In genomic region chr10:86795353-86795752, GRCh38 we compare ENCODE assay signal across 10 cellular contexts. TPM values are rescaled to one million over a fixed set of nuclear protein-coding genes. Genes with fewer than 3 reads are reported as not detected.
DNase-seq lines count a peak whose midpoint lies in the region; ATAC-seq and TF ChIP-seq lines count a peak whose summit lies in the region.
"Had no signal": no experiment of that assay in that cellular context is flagged by ENCODE, and none has a peak within 500 bp of the region (broad histone marks: within the 10 kb centered on the region; RNA-seq: fewer than 3 reads in every experiment).

No MANE protein-coding gene starts in this region.

- no TSS peak for BruUV-seq in PC-9 (replicated peaks; lab: Mats Ljungman, UMichigan)

- POLR2A ChIA-PET in PC-9 (lab: Charles Lee; ENCODE audit: unreplicated experiment) = interaction anchor here (0.7 kb wide), 1 partner anchor 96 kb away, joined by 6 read pairs; no protein-coding TSS in a partner anchor

- CTCF ChIA-PET in PC-9 (lab: Charles Lee) = no interaction called here

- no peaks in the 10 kb centered on the region for H3K27me3 Mint-ChIP-seq in effector memory CD8-positive, alpha-beta T cell

- H2AFZ ChIP-seq in PC-9 = no peak overlapping the region

- no peaks in the 10 kb centered on the region for H3K36me3 ChIP-seq in PC-9 (ENCODE audit: low read depth)

- H3K36me3 Mint-ChIP-seq in effector memory CD8-positive, alpha-beta T cell (ENCODE audit: insufficient read depth) = peaks cover 4% of the 10 kb centered on the region

- peaks cover 17% of the 10 kb centered on the region; the same call in 1 of the 2 replicates for H3K79me2 ChIP-seq in PC-9 (ENCODE audit: low read depth)

- H3K27me3 ChIP-seq in PC-9 (ENCODE audit: insufficient read depth, low read depth) = no peaks in the 10 kb centered on the region

- H3K9me3 ChIP-seq in PC-9 (ENCODE audit: insufficient read depth, low read depth) = no peaks in the 10 kb centered on the region
- H3K9me3 ChIP-seq: esophagus squamous epithelium had no signal

- no peaks in the 10 kb centered on the region for H3F3A ChIP-seq in PC-9 (ENCODE audit: insufficient read depth, low read depth)

- peak overlapping the region; percentile 23; the same call in 1 of the 2 replicates for H3K27ac ChIP-seq in PC-9

- intact Hi-C loops in PC-9 (cut with micrococcal nuclease; ENCODE audit: unreplicated experiment) = no loop called here

- H3K4me3 ChIP-seq in PC-9 = no peak overlapping the region
- H3K4me3 ChIP-seq in fibroblast of villous mesenchyme (ENCODE audit: low read depth, low read length) = no peak overlapping the region
- H3K4me3 ChIP-seq in retinal pigment epithelial cell (ENCODE audit: low read length) = no peak overlapping the region
- H3K4me3 ChIP-seq: esophagus squamous epithelium had no signal

- DNase-seq in H4 (ENCODE audit: low spot score) = peak; percentile 89
- peak in 1 of 2 experiments; percentile 36 for DNase-seq in PC-9
- peak; percentile 69 for DNase-seq in fibroblast of villous mesenchyme (ENCODE audit: low read depth)
- peak; percentile 35 for DNase-seq in retinal pigment epithelial cell (ENCODE audit: low read depth)
- no peak for DNase-seq in effector memory CD8-positive, alpha-beta T cell
- DNase-seq in pons (ENCODE audit: low spot score) = no peak
- DNase-seq: activated CD8-positive, alpha-beta T cell treated with anti-CD3 and anti-CD28 coated beads, Interleukin-2, amount 10 ng/mL, durations not matched to agents 7 days and 5 days; esophagus squamous epithelium had no signal

- H3K9me3 Mint-ChIP-seq in effector memory CD8-positive, alpha-beta T cell = no peaks in the 10 kb centered on the region

- TF ChIP-seq CTCF in PC-9 (conservative IDR thresholded peaks at IDR 0.05) (no peak), fibroblast of villous mesenchyme (IDR thresholded peaks at IDR 0.05; ENCODE audit: insufficient read depth, low read depth, low read length) (no peak), retinal pigment epithelial cell (conservative IDR thresholded peaks at IDR 0.05; ENCODE audit: low read depth, low read length) (no peak)

- H3K9me2 ChIP-seq in PC-9 (ENCODE audit: insufficient read depth) = no peaks in the 10 kb centered on the region

- H4K20me1 ChIP-seq in PC-9 (ENCODE audit: insufficient read depth) = no peaks in the 10 kb centered on the region

- no peak overlapping the region for H3K4me3 Mint-ChIP-seq in effector memory CD8-positive, alpha-beta T cell
- H3K4me3 Mint-ChIP-seq: activated CD8-positive, alpha-beta T cell treated with anti-CD3 and anti-CD28 coated beads, Interleukin-2, amount 10 ng/mL, durations not matched to agents 7 days and 5 days had no signal

- peak overlapping the region; percentile 38 for H3K4me2 ChIP-seq in PC-9

- peaks cover 9% of the 10 kb centered on the region for H3K4me1 ChIP-seq in PC-9 (replicated peaks; ENCODE audit: insufficient read depth)

- peaks cover 4 to 19% of the 10 kb centered on the region in 2 donors for H3K4me1 Mint-ChIP-seq in effector memory CD8-positive, alpha-beta T cell (ENCODE audit: low read depth in 2 of 2)

- ATAC-seq in HG02759 (IDR thresholded peaks at IDR 0.05; ENCODE audit: unreplicated experiment) = no peak
- no peak for ATAC-seq in effector memory CD8-positive, alpha-beta T cell (replicated peaks)
- ATAC-seq in GM19023 (IDR thresholded peaks at IDR 0.05; ENCODE audit: unreplicated experiment) = no peak
- ATAC-seq: activated CD8-positive, alpha-beta T cell treated with anti-CD3 and anti-CD28 coated beads, Interleukin-2, amount 10 ng/mL, durations not matched to agents 7 days and 5 days had no signal

- no peak overlapping the region for H3K27ac Mint-ChIP-seq in effector memory CD8-positive, alpha-beta T cell
- H3K27ac Mint-ChIP-seq: activated CD8-positive, alpha-beta T cell treated with anti-CD3 and anti-CD28 coated beads, Interleukin-2, amount 10 ng/mL, durations not matched to agents 7 days and 5 days had no signal

RNA-seq across cellular contexts. Expression of gene BMPR1A, which starts 38.9 kb away (rescaled TPM):
- total RNA-seq in H4 (2014; rRNA removed; shearing (Covaris generic)) = 29.3 and 32.2 TPM in 2 replicates
- total RNA-seq in PC-9 (2021) = 20.9 and 24.3 TPM in 2 replicates
- 54.4 and 70.8 TPM in 2 replicates for total RNA-seq in fibroblast of villous mesenchyme

Comparison
In these comparisons a context has a peak if more than half of its experiments do, and no peak if none do; other contexts are left out.
1. DNase-seq: peak in H4 (single experiment), fibroblast of villous mesenchyme (single experiment) and retinal pigment epithelial cell (single experiment); none in effector memory CD8-positive, alpha-beta T cell (0 of 3) and pons (single experiment).